Comparison of ENCODE assay signal across 14 cellular contexts in the genomic region with DNA sequence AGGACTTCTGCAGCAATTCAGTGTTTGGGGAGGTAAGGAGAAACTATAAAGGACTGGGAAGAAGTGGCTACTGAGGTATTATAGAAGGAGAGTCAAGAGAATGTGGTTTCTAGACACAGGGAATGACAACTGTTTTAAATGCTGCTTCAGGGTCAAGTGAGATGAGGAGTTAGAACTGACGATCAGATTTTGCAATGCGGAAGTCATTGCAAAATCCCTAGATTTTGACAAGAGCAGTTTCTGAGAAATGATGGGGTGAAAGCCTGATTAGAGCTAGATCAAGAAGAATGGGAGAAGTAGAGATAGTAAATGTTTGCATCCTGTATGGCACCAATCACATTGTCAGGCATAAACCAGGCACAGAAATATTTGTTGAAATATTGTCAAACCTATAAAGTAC.
"Had no signal": no experiment of that assay in that cellular context is flagged by ENCODE, and none has a peak within 500 bp of the region (broad histone marks: within the 10 kb centered on the region; RNA-seq: fewer than 3 reads in every experiment).

No MANE protein-coding gene starts in this region.

- H3K4me3 Mint-ChIP-seq: activated naive CD8-positive, alpha-beta T cell; endodermal cell had no signal

- H3K27ac Mint-ChIP-seq: activated naive CD8-positive, alpha-beta T cell; endodermal cell; naive B cell had no signal

- H3K4me1 ChIP-seq: uterus had no signal

- H3K36me3 ChIP-seq: brain microvascular endothelial cell, uterus had no signal

- H3K27ac ChIP-seq: brain microvascular endothelial cell, skin epidermis, uterus had no signal

- H3K27me3 ChIP-seq: brain microvascular endothelial cell, uterus had no signal

- H3K36me3 Mint-ChIP-seq: naive B cell had no signal

- H3K4me3 ChIP-seq: skin epidermis, uterus had no signal

- DNase-seq: activated CD4-positive, alpha-beta T cell treated with anti-CD3 and anti-CD28 coated beads, Interleukin-2, amount 50 U/mL, for 4 hours; activated CD4-positive, CD25-positive, alpha-beta regulatory T cell treated with anti-CD3 and anti-CD28 coated beads, Interleukin-2, amount 50 U/mL, for 72 hours; activated effector memory CD4-positive, alpha-beta T cell treated with Interleukin-2 at 50 U/mL for 16 hours; activated T-cell treated with anti-CD3 and anti-CD28 coated beads, Interleukin-2, amount 50 U/mL, for 1 hour; brain microvascular endothelial cell; endodermal cell; erythroblast; hippocampal formation; kidney glomerular epithelial cell; naive B cell; posterior cingulate gyrus; uterus had no signal

- H3K9me3 Mint-ChIP-seq: endodermal cell, naive B cell had no signal

- H3K27me3 Mint-ChIP-seq: naive B cell had no signal

- H3K9me3 ChIP-seq: uterus had no signal
